16 cellular contexts compared by ENCODE assay signal in the genomic region with DNA sequence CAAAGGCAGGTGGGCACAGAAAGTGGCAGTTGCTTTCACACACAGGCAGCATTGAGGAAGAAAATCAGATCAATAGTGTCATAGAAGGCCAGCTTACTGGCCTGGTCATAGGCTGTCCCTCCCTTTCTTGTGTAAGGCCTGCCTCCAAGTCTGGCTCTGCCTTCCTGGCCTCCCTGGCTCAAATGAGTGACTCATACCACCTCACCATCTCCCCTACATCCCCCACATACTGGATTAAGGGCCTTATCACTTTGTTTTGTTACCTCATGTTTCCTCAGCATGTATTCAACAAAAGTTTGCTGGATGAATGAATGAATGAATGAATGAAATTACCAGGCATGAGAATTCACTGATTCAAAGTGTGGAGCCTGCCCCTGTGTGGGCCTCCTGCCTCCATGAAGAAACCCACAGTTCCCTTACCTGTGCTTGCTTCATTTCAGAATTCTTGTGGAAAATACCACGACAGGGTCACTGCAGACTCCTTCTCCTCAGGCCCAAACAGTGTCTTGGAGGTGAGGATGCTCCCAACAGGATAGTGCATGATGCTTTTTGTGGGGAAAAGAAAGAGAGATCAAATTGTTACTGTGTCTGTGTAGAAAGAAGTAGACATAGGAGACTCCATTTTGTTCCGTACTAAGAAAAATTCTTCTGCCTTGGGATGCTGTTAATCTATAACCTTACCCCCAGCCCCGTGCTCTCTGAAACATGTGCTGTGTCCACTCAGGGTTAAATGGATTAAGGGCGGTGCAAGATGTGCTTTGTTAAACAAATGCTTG. TPM values are rescaled to one million over a fixed set of nuclear protein-coding genes. Genes with fewer than 3 reads are reported as not detected.
"Had no signal": no experiment of that assay in that cellular context is flagged by ENCODE, and none has a peak within 500 bp of the region (broad histone marks: within the 10 kb centered on the region; RNA-seq: fewer than 3 reads in every experiment).

No MANE protein-coding gene starts in this region.

RNA-seq across cellular contexts. Expression of a gene that starts 9.1 kb away (rescaled TPM):
- total RNA-seq: aorta, endothelial cell of umbilical vein, fibroblast of lung, glomerular endothelial cell, heart right ventricle, left ventricle myocardium superior, lung microvascular endothelial cell, osteocyte, posterior vena cava, sigmoid colon, smooth muscle cell, T-helper 17 cell, uterus had no signal
- polyA plus RNA-seq: adipose tissue, aorta, endothelial cell of umbilical vein, esophagus, fibroblast of lung, heart right ventricle, sigmoid colon, smooth muscle cell, thymus had no signal
